Comparison of ENCODE assay signal across 1 cellular context in the genomic region with DNA sequence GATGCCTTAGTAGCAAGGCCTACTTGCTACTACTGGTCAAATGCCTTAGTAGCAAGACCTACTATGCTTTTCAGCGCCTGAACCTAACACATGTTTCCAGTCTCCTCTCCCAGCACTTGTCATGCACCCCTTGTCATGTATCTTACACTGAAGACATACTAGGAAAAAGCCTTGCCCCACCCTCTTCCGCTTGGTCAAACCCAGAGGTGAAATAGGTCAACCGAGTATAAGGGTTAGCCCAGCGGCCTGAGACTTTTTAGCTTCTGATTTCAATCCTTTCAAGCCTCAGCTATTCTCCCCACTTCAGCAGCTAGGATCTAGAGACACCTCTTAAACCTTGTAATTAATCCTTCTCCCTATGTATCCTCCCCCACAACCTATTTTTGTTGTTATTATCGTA.
TF ChIP-seq lines count a peak whose summit lies in the region.

No MANE protein-coding gene starts in this region.

TF ChIP-seq in GM23338, 12 proteins besides CTCF, POLR2A, EP300 and RAD21 (continued from another document):
- TF ChIP-seq, protein P1, sequence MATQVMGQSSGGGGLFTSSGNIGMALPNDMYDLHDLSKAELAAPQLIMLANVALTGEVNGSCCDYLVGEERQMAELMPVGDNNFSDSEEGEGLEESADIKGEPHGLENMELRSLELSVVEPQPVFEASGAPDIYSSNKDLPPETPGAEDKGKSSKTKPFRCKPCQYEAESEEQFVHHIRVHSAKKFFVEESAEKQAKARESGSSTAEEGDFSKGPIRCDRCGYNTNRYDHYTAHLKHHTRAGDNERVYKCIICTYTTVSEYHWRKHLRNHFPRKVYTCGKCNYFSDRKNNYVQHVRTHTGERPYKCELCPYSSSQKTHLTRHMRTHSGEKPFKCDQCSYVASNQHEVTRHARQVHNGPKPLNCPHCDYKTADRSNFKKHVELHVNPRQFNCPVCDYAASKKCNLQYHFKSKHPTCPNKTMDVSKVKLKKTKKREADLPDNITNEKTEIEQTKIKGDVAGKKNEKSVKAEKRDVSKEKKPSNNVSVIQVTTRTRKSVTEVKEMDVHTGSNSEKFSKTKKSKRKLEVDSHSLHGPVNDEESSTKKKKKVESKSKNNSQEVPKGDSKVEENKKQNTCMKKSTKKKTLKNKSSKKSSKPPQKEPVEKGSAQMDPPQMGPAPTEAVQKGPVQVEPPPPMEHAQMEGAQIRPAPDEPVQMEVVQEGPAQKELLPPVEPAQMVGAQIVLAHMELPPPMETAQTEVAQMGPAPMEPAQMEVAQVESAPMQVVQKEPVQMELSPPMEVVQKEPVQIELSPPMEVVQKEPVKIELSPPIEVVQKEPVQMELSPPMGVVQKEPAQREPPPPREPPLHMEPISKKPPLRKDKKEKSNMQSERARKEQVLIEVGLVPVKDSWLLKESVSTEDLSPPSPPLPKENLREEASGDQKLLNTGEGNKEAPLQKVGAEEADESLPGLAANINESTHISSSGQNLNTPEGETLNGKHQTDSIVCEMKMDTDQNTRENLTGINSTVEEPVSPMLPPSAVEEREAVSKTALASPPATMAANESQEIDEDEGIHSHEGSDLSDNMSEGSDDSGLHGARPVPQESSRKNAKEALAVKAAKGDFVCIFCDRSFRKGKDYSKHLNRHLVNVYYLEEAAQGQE (IDR thresholded peaks at IDR 0.05; ENCODE audit: unreplicated experiment), result no peak
- no peak for TF ChIP-seq ETS1 (IDR thresholded peaks at IDR 0.05)
- no peak for TF ChIP-seq EZH2phosphoT487 (IDR thresholded peaks at IDR 0.05; ENCODE audit: unreplicated experiment)
- TF ChIP-seq EZH2 (IDR thresholded peaks at IDR 0.05; ENCODE audit: low read depth, unreplicated experiment), result no peak
- no peak for TF ChIP-seq ZNF114 (CRISPR knock-in tag; IDR thresholded peaks at IDR 0.05)
- TF ChIP-seq NANOG (IDR thresholded peaks at IDR 0.05; ENCODE audit: borderline replicate concordance), result no peak
- TF ChIP-seq JUNB (IDR thresholded peaks at IDR 0.05; ENCODE audit: unreplicated experiment), result no peak
- no peak for TF ChIP-seq STAT1 (IDR thresholded peaks at IDR 0.05; ENCODE audit: unreplicated experiment)
- TF ChIP-seq, protein P2, sequence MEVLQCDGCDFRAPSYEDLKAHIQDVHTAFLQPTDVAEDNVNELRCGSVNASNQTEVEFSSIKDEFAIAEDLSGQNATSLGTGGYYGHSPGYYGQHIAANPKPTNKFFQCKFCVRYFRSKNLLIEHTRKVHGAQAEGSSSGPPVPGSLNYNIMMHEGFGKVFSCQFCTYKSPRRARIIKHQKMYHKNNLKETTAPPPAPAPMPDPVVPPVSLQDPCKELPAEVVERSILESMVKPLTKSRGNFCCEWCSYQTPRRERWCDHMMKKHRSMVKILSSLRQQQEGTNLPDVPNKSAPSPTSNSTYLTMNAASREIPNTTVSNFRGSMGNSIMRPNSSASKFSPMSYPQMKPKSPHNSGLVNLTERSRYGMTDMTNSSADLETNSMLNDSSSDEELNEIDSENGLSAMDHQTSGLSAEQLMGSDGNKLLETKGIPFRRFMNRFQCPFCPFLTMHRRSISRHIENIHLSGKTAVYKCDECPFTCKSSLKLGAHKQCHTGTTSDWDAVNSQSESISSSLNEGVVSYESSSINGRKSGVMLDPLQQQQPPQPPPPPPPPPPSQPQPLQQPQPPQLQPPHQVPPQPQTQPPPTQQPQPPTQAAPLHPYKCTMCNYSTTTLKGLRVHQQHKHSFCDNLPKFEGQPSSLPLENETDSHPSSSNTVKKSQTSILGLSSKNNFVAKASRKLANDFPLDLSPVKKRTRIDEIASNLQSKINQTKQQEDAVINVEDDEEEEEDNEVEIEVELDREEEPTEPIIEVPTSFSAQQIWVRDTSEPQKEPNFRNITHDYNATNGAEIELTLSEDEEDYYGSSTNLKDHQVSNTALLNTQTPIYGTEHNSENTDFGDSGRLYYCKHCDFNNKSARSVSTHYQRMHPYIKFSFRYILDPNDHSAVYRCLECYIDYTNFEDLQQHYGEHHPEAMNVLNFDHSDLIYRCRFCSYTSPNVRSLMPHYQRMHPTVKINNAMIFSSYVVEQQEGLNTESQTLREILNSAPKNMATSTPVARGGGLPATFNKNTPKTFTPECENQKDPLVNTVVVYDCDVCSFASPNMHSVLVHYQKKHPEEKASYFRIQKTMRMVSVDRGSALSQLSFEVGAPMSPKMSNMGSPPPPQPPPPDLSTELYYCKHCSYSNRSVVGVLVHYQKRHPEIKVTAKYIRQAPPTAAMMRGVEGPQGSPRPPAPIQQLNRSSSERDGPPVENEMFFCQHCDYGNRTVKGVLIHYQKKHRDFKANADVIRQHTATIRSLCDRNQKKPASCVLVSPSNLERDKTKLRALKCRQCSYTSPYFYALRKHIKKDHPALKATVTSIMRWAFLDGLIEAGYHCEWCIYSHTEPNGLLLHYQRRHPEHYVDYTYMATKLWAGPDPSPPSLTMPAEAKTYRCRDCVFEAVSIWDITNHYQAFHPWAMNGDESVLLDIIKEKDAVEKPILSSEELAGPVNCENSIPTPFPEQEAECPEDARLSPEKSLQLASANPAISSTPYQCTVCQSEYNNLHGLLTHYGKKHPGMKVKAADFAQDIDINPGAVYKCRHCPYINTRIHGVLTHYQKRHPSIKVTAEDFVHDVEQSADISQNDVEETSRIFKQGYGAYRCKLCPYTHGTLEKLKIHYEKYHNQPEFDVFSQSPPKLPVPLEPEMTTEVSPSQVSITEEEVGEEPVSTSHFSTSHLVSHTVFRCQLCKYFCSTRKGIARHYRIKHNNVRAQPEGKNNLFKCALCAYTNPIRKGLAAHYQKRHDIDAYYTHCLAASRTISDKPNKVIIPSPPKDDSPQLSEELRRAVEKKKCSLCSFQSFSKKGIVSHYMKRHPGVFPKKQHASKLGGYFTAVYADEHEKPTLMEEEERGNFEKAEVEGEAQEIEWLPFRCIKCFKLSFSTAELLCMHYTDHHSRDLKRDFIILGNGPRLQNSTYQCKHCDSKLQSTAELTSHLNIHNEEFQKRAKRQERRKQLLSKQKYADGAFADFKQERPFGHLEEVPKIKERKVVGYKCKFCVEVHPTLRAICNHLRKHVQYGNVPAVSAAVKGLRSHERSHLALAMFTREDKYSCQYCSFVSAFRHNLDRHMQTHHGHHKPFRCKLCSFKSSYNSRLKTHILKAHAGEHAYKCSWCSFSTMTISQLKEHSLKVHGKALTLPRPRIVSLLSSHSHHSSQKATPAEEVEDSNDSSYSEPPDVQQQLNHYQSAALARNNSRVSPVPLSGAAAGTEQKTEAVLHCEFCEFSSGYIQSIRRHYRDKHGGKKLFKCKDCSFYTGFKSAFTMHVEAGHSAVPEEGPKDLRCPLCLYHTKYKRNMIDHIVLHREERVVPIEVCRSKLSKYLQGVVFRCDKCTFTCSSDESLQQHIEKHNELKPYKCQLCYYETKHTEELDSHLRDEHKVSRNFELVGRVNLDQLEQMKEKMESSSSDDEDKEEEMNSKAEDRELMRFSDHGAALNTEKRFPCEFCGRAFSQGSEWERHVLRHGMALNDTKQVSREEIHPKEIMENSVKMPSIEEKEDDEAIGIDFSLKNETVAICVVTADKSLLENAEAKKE (CRISPR knock-in tag; IDR thresholded peaks at IDR 0.05), result no peak
TF ChIP-seq in GM23338: peak in this region for 0.
